In the genomic region with DNA sequence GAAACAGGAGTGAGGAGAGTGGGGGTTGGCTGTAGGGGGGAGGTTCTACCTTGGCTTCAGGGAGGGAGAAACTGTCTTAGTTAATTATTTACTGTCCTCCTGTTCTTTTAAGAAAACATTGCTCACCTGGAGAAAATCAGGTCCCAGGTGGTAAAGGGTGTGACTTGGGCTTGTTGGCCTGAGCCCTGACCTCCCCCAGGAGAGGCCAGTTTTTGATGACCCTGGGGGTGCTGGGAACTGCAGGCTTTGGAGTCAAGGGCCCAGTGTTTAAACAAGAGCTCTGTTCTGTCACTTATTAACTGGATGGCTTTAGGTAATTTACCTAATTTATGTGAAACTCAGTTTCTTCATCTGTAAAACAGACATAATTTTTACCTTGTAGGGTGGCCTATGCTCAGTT, we compare ENCODE assay signal across 4 cellular contexts. TPM values are rescaled to one million over a fixed set of nuclear protein-coding genes. Genes with fewer than 3 reads are reported as not detected.
"Had no signal": no experiment of that assay in that cellular context is flagged by ENCODE, and none has a peak within 500 bp of the region (broad histone marks: within the 10 kb centered on the region; RNA-seq: fewer than 3 reads in every experiment).

No MANE protein-coding gene starts in this region.

RNA-seq across cellular contexts. Expression of a gene that starts 34.4 kb away (rescaled TPM):
- total RNA-seq: GM23338, H1, H9 had no signal
- polyA plus RNA-seq: GM23338, H1 had no signal

RNA-seq across cellular contexts. Expression of a gene that starts 55.2 kb away (rescaled TPM):
- total RNA-seq: GM23338, H1, H9 had no signal
- polyA plus RNA-seq: GM23338, H1, IgD-negative memory B cell had no signal

RNA-seq across cellular contexts. Expression of a gene that starts 59.8 kb away (rescaled TPM):
- total RNA-seq: GM23338, H1, H9 had no signal
- polyA plus RNA-seq: GM23338, H1, IgD-negative memory B cell had no signal
